ENCODE assay signal across 11 cellular contexts in genomic region chr17:27239046-27239445, GRCh38. TPM values are rescaled to one million over a fixed set of nuclear protein-coding genes. Genes with fewer than 3 reads are reported as not detected.
A peak's percentile ranks its signal among the peaks of the same experiment; 100 is the strongest.
DNase-seq lines count a peak whose midpoint lies in the region; ATAC-seq and TF ChIP-seq lines count a peak whose summit lies in the region.
"Had no signal": no experiment of that assay in that cellular context is flagged by ENCODE, and none has a peak within 500 bp of the region (broad histone marks: within the 10 kb centered on the region; RNA-seq: fewer than 3 reads in every experiment).

No MANE protein-coding gene starts in this region.

- H3K27ac ChIP-seq in esophagus muscularis mucosa (replicated peaks in 1 of 4) (peak overlapping the region; percentile 4 to 55 (median 4)), aorta (ENCODE audit: low read depth in 1 of 2, low read length in 2 of 2) (no peak overlapping the region)
- H3K27ac ChIP-seq: uterus had no signal

- TF ChIP-seq POLR2A in esophagus muscularis mucosa (IDR thresholded peaks at IDR 0.05; ENCODE audit: low read depth), result no peak

- DNase-seq in GM12865 (ENCODE audit: low read depth) (peak; percentile 77), GM19240 (ENCODE audit: insufficient read length, low spot score) (peak; percentile 29), esophagus muscularis mucosa (ENCODE audit: extremely low spot score) (no peak), NCI-H1930 (lab: John Stamatoyannopoulos, UW) (no peak), aorta (no peak), DMS 273 treated with DMSO at 0.1 percent for 48 hours (lab: John Stamatoyannopoulos, UW) (no peak)
- DNase-seq: NCI-H524 treated with DMSO at 0.1 percent for 48 hours, small intestine, uterus had no signal

- peak; percentile 43 for ATAC-seq in HG03103 (IDR thresholded peaks at IDR 0.05; ENCODE audit: low read depth, unreplicated experiment)
- ATAC-seq in HG03439 (IDR thresholded peaks at IDR 0.05; ENCODE audit: unreplicated experiment), result no peak
- no peak for ATAC-seq in aorta (ENCODE audit: low FRiP score)

- 67% methylated on average over 5 of the region's 5 CpGs for WGBS in esophagus muscularis mucosa
- 81% methylated on average over 5 of the region's 5 CpGs for WGBS in aorta, 2 donors

- TF ChIP-seq EP300 in esophagus muscularis mucosa (IDR thresholded peaks at IDR 0.05), result no peak

- H3K27me3 ChIP-seq in esophagus muscularis mucosa (no peaks in the 10 kb centered on the region), aorta (ENCODE audit: control insufficient read depth in 1 of 2, insufficient read depth in 2 of 2, low read length in 1 of 2) (no peaks in the 10 kb centered on the region)
- H3K27me3 ChIP-seq: uterus had no signal

- H3K9me3 ChIP-seq in esophagus muscularis mucosa (no peaks in the 10 kb centered on the region), aorta (ENCODE audit: control insufficient read depth, low read length) (no peaks in the 10 kb centered on the region)
- H3K9me3 ChIP-seq: uterus had no signal

- no peak for TF ChIP-seq CTCF in GM12865 (IDR thresholded peaks at IDR 0.05; ENCODE audit: insufficient read depth, low read depth, low read length, missing control alignments)
- TF ChIP-seq CTCF in esophagus muscularis mucosa (IDR thresholded peaks at IDR 0.05), result no peak

- intact Hi-C loops in esophagus muscularis mucosa (cut with DNase I), result loop anchor here (5.0 to 10.0 kb wide), 2 partner anchors 113 to 216 kb away; partner anchors contain the start of gene KSR1
- intact Hi-C loops in aorta (cut with DNase I), result loop anchor here in 1 of 2 donors (5.0 kb wide), 1 partner anchor 93 kb away; no protein-coding TSS in a partner anchor

- H3K36me3 ChIP-seq in esophagus muscularis mucosa (no peaks in the 10 kb centered on the region), aorta (ENCODE audit: control insufficient read depth in 1 of 2, insufficient read depth in 2 of 2, low read length in 1 of 2) (no peaks in the 10 kb centered on the region)
- H3K36me3 ChIP-seq: uterus had no signal

- H3K4me3 ChIP-seq in GM12865 (ENCODE audit: low read depth, low read length) (no peak overlapping the region), esophagus muscularis mucosa (no peak overlapping the region), aorta (ENCODE audit: low read length in 2 of 2) (no peak overlapping the region)
- H3K4me3 ChIP-seq: uterus had no signal

- peaks cover 3 to 47% (median 20%) of the 10 kb centered on the region in 4 donors for H3K4me1 ChIP-seq in esophagus muscularis mucosa
- H3K4me1 ChIP-seq in aorta (ENCODE audit: control insufficient read depth in 1 of 2, insufficient read depth in 2 of 2, low read length in 2 of 2), result no peaks in the 10 kb centered on the region

RNA-seq across cellular contexts. Expression of gene WSB1, which starts 54.9 kb away (rescaled TPM):
- total RNA-seq in esophagus muscularis mucosa (100 to 1,000 TPM in 3 of 4 donors, 10 to 100 TPM in 1; 84.1 to 125 (median 118) TPM), aorta (100 to 1,000 TPM; 320 to 355 TPM)
- 100 to 1,000 TPM in 1 of 2 donors, 10 to 100 TPM in 1; 18.2 to 222 TPM for polyA plus RNA-seq in aorta

Comparison
In these comparisons a context has a peak if more than half of its experiments do, and no peak if none do; other contexts are left out.
1. DNase-seq: peak in GM12865 (single experiment) and GM19240 (single experiment); none in esophagus muscularis mucosa (single experiment), NCI-H1930 (0 of 2), aorta (0 of 2) and DMS 273 treated with DMSO at 0.1 percent for 48 hours (single experiment).
2. H3K27ac ChIP-seq: peak in esophagus muscularis mucosa (4 of 4); none in aorta (0 of 2).